1 cellular context compared by ENCODE assay signal in genomic region chr2:151289972-151290335, GRCh38.
TF ChIP-seq lines count a peak whose summit lies in the region.

No MANE protein-coding gene starts in this region.

TF ChIP-seq in A549, 52 proteins besides CTCF, POLR2A, EP300 and RAD21 (continued from another document):
- TF ChIP-seq FOSL2 (IDR thresholded peaks at IDR 0.05): no peak
- TF ChIP-seq FOSL2 (CRISPR knock-in tag; IDR thresholded peaks at IDR 0.05): no peak
- no peak for TF ChIP-seq HOXB13 (CRISPR knock-in tag; IDR thresholded peaks at IDR 0.05; ENCODE audit: low read depth)
- no peak for TF ChIP-seq TFCP2L1 (CRISPR knock-in tag; IDR thresholded peaks at IDR 0.05)
